12 cellular contexts compared by ENCODE assay signal in genomic region chr15:43209059-43209824, GRCh38. TPM values are rescaled to one million over a fixed set of nuclear protein-coding genes. Genes with fewer than 3 reads are reported as not detected.
DNase-seq lines count a peak whose midpoint lies in the region; ATAC-seq and TF ChIP-seq lines count a peak whose summit lies in the region.
"Had no signal": no experiment of that assay in that cellular context is flagged by ENCODE, and none has a peak within 500 bp of the region (broad histone marks: within the 10 kb centered on the region; RNA-seq: fewer than 3 reads in every experiment).

No MANE protein-coding gene starts in this region.

- H3K4me2 ChIP-seq in H9 (ENCODE audit: insufficient read depth, insufficient read length, low read length) = no peak overlapping the region

- no peaks in the 10 kb centered on the region for H3K9me3 ChIP-seq in H9 (ENCODE audit: control insufficient read depth, low read depth, low read length)
- H3K9me3 ChIP-seq: colonic mucosa had no signal

- H2BK15ac ChIP-seq in H9 (ENCODE audit: low read depth, low read length) = no peak overlapping the region

- H3K4me3 Mint-ChIP-seq in H9 (no peak overlapping the region; a peak in 1 of 5 replicates), WTC11 (no peak overlapping the region)
- H3K4me3 Mint-ChIP-seq in stimulated activated naive CD8-positive, alpha-beta T cell treated with anti-CD3 and anti-CD28 coated beads, Interleukin-15, amount 100 ng/mL, for 72 hours = no peak overlapping the region
- H3K4me3 Mint-ChIP-seq in natural killer cell treated with Interleukin-12 subunit alpha and Interleukin-12 subunit beta and Interleukin-15 and Interleukin-18, amount 100 ng/mL, for 72 hours = no peak overlapping the region
- H3K4me3 Mint-ChIP-seq: activated T-helper 17 cell treated with anti-CD3 and anti-CD28 coated beads, Interleukin-2, amount 50 U/mL, for 72 hours had no signal

- no peak overlapping the region for H3K4ac ChIP-seq in H9 (ENCODE audit: low read depth, low read length)

- CTCF ChIA-PET in WTC11 (lab: Charles Lee) = interaction anchor here (0.5 to 6.4 kb wide), 20 partner anchors 10 to 161 kb away, joined by 3 to 84 read pairs (median 4); partner anchors contain the start of genes CCNDBP1, TGM5, TUBGCP4 and ZSCAN29

- H3K79me1 ChIP-seq in H9 (ENCODE audit: insufficient read depth, low read depth, low read length, poor library complexity, severe bottlenecking) = no peaks in the 10 kb centered on the region

- no peaks in the 10 kb centered on the region for H3K27me3 ChIP-seq in H9 (ENCODE audit: insufficient read depth, low read length)
- H3K27me3 ChIP-seq: colonic mucosa had no signal

- no peak overlapping the region for H3K23ac ChIP-seq in H9 (ENCODE audit: insufficient read length, low read depth, low read length)

- no peak overlapping the region for H3K56ac ChIP-seq in H9 (ENCODE audit: insufficient read length, low read depth, low read length)

- no peak overlapping the region for H2AK5ac ChIP-seq in H9 (ENCODE audit: insufficient read length, low read length)

- H3K4me1 Mint-ChIP-seq in H9 = peaks cover 12% of the 10 kb centered on the region in 2 experiments
- peaks cover 11% of the 10 kb centered on the region for H3K4me1 Mint-ChIP-seq in WTC11
- H3K4me1 Mint-ChIP-seq in stimulated activated naive CD8-positive, alpha-beta T cell treated with anti-CD3 and anti-CD28 coated beads, Interleukin-15, amount 100 ng/mL, for 72 hours = peaks cover 5% of the 10 kb centered on the region
- H3K4me1 Mint-ChIP-seq in natural killer cell treated with Interleukin-12 subunit alpha and Interleukin-12 subunit beta and Interleukin-15 and Interleukin-18, amount 100 ng/mL, for 72 hours (ENCODE audit: low read depth in 2 of 2) = peaks cover 4% of the 10 kb centered on the region in 2 donors

- H3K4me1 ChIP-seq in H9 (ENCODE audit: insufficient read depth, low read length) = no peaks in the 10 kb centered on the region
- H3K4me1 ChIP-seq: colonic mucosa had no signal

- no peak overlapping the region for H2BK12ac ChIP-seq in H9 (ENCODE audit: insufficient read length, low read depth, low read length)

- H4K91ac ChIP-seq in H9 (ENCODE audit: insufficient read length, low read depth, low read length) = no peak overlapping the region

- H3T11ph ChIP-seq in H9 (ENCODE audit: low read length) = no peak overlapping the region

- no peak overlapping the region for H2AFZ ChIP-seq in H9 (ENCODE audit: low read length)

- H4K8ac ChIP-seq in H9 (replicated peaks; ENCODE audit: insufficient read length, low read depth, low read length) = no peak overlapping the region

- no peaks in the 10 kb centered on the region for H4K20me1 ChIP-seq in H9 (ENCODE audit: control insufficient read depth, insufficient read depth, insufficient read length)

- no peak overlapping the region for H3K14ac ChIP-seq in H9 (ENCODE audit: insufficient read depth, low read length)

- H3K23me2 ChIP-seq in H9 (ENCODE audit: insufficient read length, low read depth, low read length, poor library complexity, severe bottlenecking) = no peaks in the 10 kb centered on the region

- no CpG with 5 or more reads among the region's 13 CpGs for WGBS in H9 (ENCODE audit: extremely low coverage, insufficient read length, low lambda C conversion rate)

- peak; percentile 87 for ATAC-seq in WTC11
- no peak for ATAC-seq in stimulated activated naive CD8-positive, alpha-beta T cell treated with anti-CD3 and anti-CD28 coated beads, Interleukin-15, amount 100 ng/mL, for 72 hours
- ATAC-seq in natural killer cell treated with Interleukin-12 subunit alpha and Interleukin-12 subunit beta and Interleukin-15 and Interleukin-18, amount 100 ng/mL, for 72 hours = no peak
- ATAC-seq: activated T-helper 17 cell treated with anti-CD3 and anti-CD28 coated beads, Interleukin-2, amount 50 U/mL, for 72 hours had no signal

- H4K5ac ChIP-seq in H9 (ENCODE audit: insufficient read length, low read depth, low read length) = no peak overlapping the region

- H3K36me3 Mint-ChIP-seq in H9 (ENCODE audit: insufficient read depth in 1 of 3, low read depth in 3 of 3) = no peaks in the 10 kb centered on the region
- H3K36me3 Mint-ChIP-seq in WTC11 = no peaks in the 10 kb centered on the region
- H3K36me3 Mint-ChIP-seq in natural killer cell treated with Interleukin-12 subunit alpha and Interleukin-12 subunit beta and Interleukin-15 and Interleukin-18, amount 100 ng/mL, for 72 hours = no peaks in the 10 kb centered on the region

- no peak overlapping the region for H2BK120ac ChIP-seq in H9 (ENCODE audit: low read depth, low read length, poor library complexity, severe bottlenecking)

- no peaks in the 10 kb centered on the region for H3K9me3 Mint-ChIP-seq in H9
- no peaks in the 10 kb centered on the region for H3K9me3 Mint-ChIP-seq in WTC11
- H3K9me3 Mint-ChIP-seq in stimulated activated naive CD8-positive, alpha-beta T cell treated with anti-CD3 and anti-CD28 coated beads, Interleukin-15, amount 100 ng/mL, for 72 hours = no peaks in the 10 kb centered on the region
- no peaks in the 10 kb centered on the region for H3K9me3 Mint-ChIP-seq in natural killer cell treated with Interleukin-12 subunit alpha and Interleukin-12 subunit beta and Interleukin-15 and Interleukin-18, amount 100 ng/mL, for 72 hours
- H3K9me3 Mint-ChIP-seq: activated T-helper 17 cell treated with anti-CD3 and anti-CD28 coated beads, Interleukin-2, amount 50 U/mL, for 72 hours had no signal

- H3K27ac ChIP-seq in H9 (ENCODE audit: insufficient read length, low read depth, low read length) = no peak overlapping the region
- H3K27ac ChIP-seq: colonic mucosa had no signal

- DNase-seq in COLO668 (lab: John Stamatoyannopoulos, UW; ENCODE audit: unreplicated experiment) (peak; percentile 25), H9 (peak; percentile 87), WTC11 (ENCODE audit: low spot score) (peak; percentile 67), iris pigment epithelial cell (ENCODE audit: low read depth) (peak; percentile 15), inferior parietal cortex (ENCODE audit: extremely low spot score) (no peak), DMS 273 (lab: John Stamatoyannopoulos, UW; ENCODE audit: unreplicated experiment) (no peak)
- DNase-seq in stimulated activated naive CD8-positive, alpha-beta T cell treated with anti-CD3 and anti-CD28 coated beads, Interleukin-15, amount 100 ng/mL, for 72 hours = no peak
- no peak for DNase-seq in natural killer cell treated with Interleukin-12 subunit alpha and Interleukin-12 subunit beta and Interleukin-15 and Interleukin-18, amount 100 ng/mL, for 72 hours (ENCODE audit: low spot score)
- DNase-seq: colonic mucosa, glutamatergic neuron had no signal

- H3K27me3 Mint-ChIP-seq in H9 (ENCODE audit: low read depth) (peaks cover 13% of the 10 kb centered on the region), WTC11 (ENCODE audit: low read depth) (no peaks in the 10 kb centered on the region)
- H3K27me3 Mint-ChIP-seq in stimulated activated naive CD8-positive, alpha-beta T cell treated with anti-CD3 and anti-CD28 coated beads, Interleukin-15, amount 100 ng/mL, for 72 hours = peaks cover 30% of the 10 kb centered on the region
- peaks cover 12 to 14% of the 10 kb centered on the region in 2 donors for H3K27me3 Mint-ChIP-seq in natural killer cell treated with Interleukin-12 subunit alpha and Interleukin-12 subunit beta and Interleukin-15 and Interleukin-18, amount 100 ng/mL, for 72 hours

- H2BK20ac ChIP-seq in H9 (ENCODE audit: low read depth, low read length, poor library complexity, severe bottlenecking) = no peak overlapping the region

- no peak overlapping the region for H3K18ac ChIP-seq in H9 (ENCODE audit: insufficient read length, low read depth, low read length)

- TF ChIP-seq CTCF in H9 (conservative IDR thresholded peaks at IDR 0.05) = peak; percentile 62
- no peak for TF ChIP-seq CTCF in WTC11 (IDR thresholded peaks at IDR 0.05)

- H3K9ac ChIP-seq in H9 (ENCODE audit: extremely low read depth, insufficient read length, low read length) = no peak overlapping the region

- POLR2A ChIA-PET in WTC11 (lab: Charles Lee) = no interaction called here

- H2BK5ac ChIP-seq in H9 (ENCODE audit: insufficient read length, low read length) = no peak overlapping the region

- no peaks in the 10 kb centered on the region for H3K79me2 ChIP-seq in H9 (ENCODE audit: insufficient read depth, low read length)

- H3K27ac Mint-ChIP-seq in H9 (no peak overlapping the region), WTC11 (no peak overlapping the region)
- H3K27ac Mint-ChIP-seq in stimulated activated naive CD8-positive, alpha-beta T cell treated with anti-CD3 and anti-CD28 coated beads, Interleukin-15, amount 100 ng/mL, for 72 hours = no peak overlapping the region
- no peak overlapping the region for H3K27ac Mint-ChIP-seq in natural killer cell treated with Interleukin-12 subunit alpha and Interleukin-12 subunit beta and Interleukin-15 and Interleukin-18, amount 100 ng/mL, for 72 hours
- H3K27ac Mint-ChIP-seq: activated T-helper 17 cell treated with anti-CD3 and anti-CD28 coated beads, Interleukin-2, amount 50 U/mL, for 72 hours had no signal

TF ChIP-seq in WTC11, 78 proteins besides CTCF, POLR2A, EP300 and RAD21:
- TF ChIP-seq ELF4 (CRISPR knock-in tag; IDR thresholded peaks at IDR 0.05; ENCODE audit: low read depth) (no peak), RELA (CRISPR knock-in tag; IDR thresholded peaks at IDR 0.05; ENCODE audit: borderline replicate concordance) (no peak)

RNA-seq across cellular contexts. Expression of gene EPB42, which starts 11.6 kb away (rescaled TPM):
- total RNA-seq in H9 (2021) (not detected in 2 replicates), WTC11 (2021) (not detected in 3 replicates)
- not detected for total RNA-seq in natural killer cell treated with Interleukin-12 subunit alpha and Interleukin-12 subunit beta and Interleukin-15 and Interleukin-18, amount 100 ng/mL, for 72 hours
- total RNA-seq: activated T-helper 17 cell treated with anti-CD3 and anti-CD28 coated beads, Interleukin-2, amount 50 U/mL, for 72 hours; colonic mucosa had no signal

RNA-seq across cellular contexts. Expression of gene CCNDBP1, which starts 24.0 kb away (rescaled TPM):
- 34.1 and 34.8 TPM in 2 replicates for total RNA-seq in H9 (2021)
- 19.1 to 22.0 TPM (median 20.4 TPM) in 3 replicates for total RNA-seq in WTC11 (2021)
- total RNA-seq in natural killer cell treated with Interleukin-12 subunit alpha and Interleukin-12 subunit beta and Interleukin-15 and Interleukin-18, amount 100 ng/mL, for 72 hours = 100 to 1,000 TPM in 1 of 2 donors, 10 to 100 TPM in 1; 45.7 to 103 TPM

RNA-seq across cellular contexts. Expression of gene TGM5, which starts 57.5 kb away (rescaled TPM):
- not detected in 2 replicates for total RNA-seq in H9 (2021)
- not detected in 3 replicates for total RNA-seq in WTC11 (2021)
- 1 to 10 TPM in 1 of 2 donors, under 1 TPM in 1; 0.95 to 2.0 TPM for total RNA-seq in natural killer cell treated with Interleukin-12 subunit alpha and Interleukin-12 subunit beta and Interleukin-15 and Interleukin-18, amount 100 ng/mL, for 72 hours
- total RNA-seq: colonic mucosa, skeletal muscle tissue had no signal

Comparison
In these comparisons a context has a peak if more than half of its experiments do, and no peak if none do; other contexts are left out.
1. DNase-seq: peak in COLO668 (single experiment), H9 (single experiment), WTC11 (single experiment) and iris pigment epithelial cell (single experiment); none in inferior parietal cortex (single experiment), DMS 273 (single experiment), stimulated activated naive CD8-positive, alpha-beta T cell treated with anti-CD3 and anti-CD28 coated beads, Interleukin-15, amount 100 ng/mL, for 72 hours (0 of 2) and natural killer cell treated with Interleukin-12 subunit alpha and Interleukin-12 subunit beta and Interleukin-15 and Interleukin-18, amount 100 ng/mL, for 72 hours (single experiment).